Comparison of ENCODE assay signal across 28 cellular contexts in genomic region chr9:21970001-21970799, GRCh38. TPM values are rescaled to one million over a fixed set of nuclear protein-coding genes. Genes with fewer than 3 reads are reported as not detected.
DNase-seq lines count a peak whose midpoint lies in the region; ATAC-seq and TF ChIP-seq lines count a peak whose summit lies in the region.
"Had no signal": no experiment of that assay in that cellular context is flagged by ENCODE, and none has a peak within 500 bp of the region (broad histone marks: within the 10 kb centered on the region; RNA-seq: fewer than 3 reads in every experiment).

No MANE protein-coding gene starts in this region.

- H3K27ac Mint-ChIP-seq in activated CD8-positive, alpha-beta T cell treated with anti-CD3 and anti-CD28 coated beads, Interleukin-2, amount 10 ng/mL, durations not matched to agents 7 days and 5 days: peak overlapping the region; percentile 68
- H3K27ac Mint-ChIP-seq in activated CD8-positive, alpha-beta T cell treated with anti-CD3 and anti-CD28 coated beads for 36 hours: no peak overlapping the region
- peak overlapping the region; percentile 60 to 94 (median 93) for H3K27ac Mint-ChIP-seq in IgD-negative memory B cell
- H3K27ac Mint-ChIP-seq in endodermal cell: no peak overlapping the region

- H3K4me1 ChIP-seq in endodermal cell (ENCODE audit: control insufficient read depth, insufficient read depth, low read length) (no peaks in the 10 kb centered on the region), trophoblast cell (ENCODE audit: control insufficient read depth in 1 of 2, insufficient read depth in 2 of 2, low read length in 2 of 2) (peaks cover 15 to 26% of the 10 kb centered on the region in 2 experiments), thyroid gland (peaks cover 10 to 20% of the 10 kb centered on the region in 2 donors)

- H2AK5ac ChIP-seq in trophoblast cell (ENCODE audit: low read length): no peak overlapping the region

- H3K18ac ChIP-seq in trophoblast cell (ENCODE audit: low read length): no peak overlapping the region

- H3K79me1 ChIP-seq in trophoblast cell (ENCODE audit: low read length): peaks cover 5% of the 10 kb centered on the region

- H4K8ac ChIP-seq in trophoblast cell (ENCODE audit: low read depth, low read length): no peak overlapping the region

- H3K23ac ChIP-seq in trophoblast cell (ENCODE audit: low read length): no peak overlapping the region

- no peak overlapping the region for H2BK5ac ChIP-seq in trophoblast cell (ENCODE audit: low read depth, low read length, poor library complexity)

- no peak overlapping the region for H2BK12ac ChIP-seq in trophoblast cell (ENCODE audit: low read length)

- H3K14ac ChIP-seq in trophoblast cell (ENCODE audit: low read length): no peak overlapping the region

- peaks cover 50% of the 10 kb centered on the region for H3K4me1 Mint-ChIP-seq in activated CD8-positive, alpha-beta T cell treated with anti-CD3 and anti-CD28 coated beads, Interleukin-2, amount 10 ng/mL, durations not matched to agents 7 days and 5 days (ENCODE audit: low read depth)
- H3K4me1 Mint-ChIP-seq in activated CD8-positive, alpha-beta T cell treated with anti-CD3 and anti-CD28 coated beads for 36 hours (ENCODE audit: low read depth): peaks cover 17% of the 10 kb centered on the region
- H3K4me1 Mint-ChIP-seq in IgD-negative memory B cell (peaks cover 20 to 32% (median 22%) of the 10 kb centered on the region in 3 donors), endodermal cell (peaks cover 28% of the 10 kb centered on the region)

- H2AFZ ChIP-seq in trophoblast cell (ENCODE audit: insufficient read depth, low read length, poor library complexity): no peak overlapping the region

- H4K12ac ChIP-seq in trophoblast cell (ENCODE audit: low read depth, low read length): no peak overlapping the region

- H4K91ac ChIP-seq in trophoblast cell (ENCODE audit: low read depth, low read length): no peak overlapping the region

- POLR2A ChIA-PET in activated CD8-positive, alpha-beta T cell treated with anti-CD3 and anti-CD28 coated beads, Interleukin-2, amount 10 ng/mL, durations not matched to agents 7 days and 5 days (lab: Charles Lee): interaction anchor here (0.6 kb wide), 1 partner anchor 83 kb away, joined by 3 read pairs; no protein-coding TSS in a partner anchor
- POLR2A ChIA-PET in activated CD8-positive, alpha-beta T cell treated with anti-CD3 and anti-CD28 coated beads for 36 hours (lab: Charles Lee): interaction anchor here (0.6 to 1.0 kb wide), 2 partner anchors 41 to 72 kb away, joined by 3 read pairs; no protein-coding TSS in a partner anchor

- H3K4me2 ChIP-seq in trophoblast cell (ENCODE audit: low read length): peak overlapping the region; percentile 38

- no peak for TF ChIP-seq CTCF in activated CD8-positive, alpha-beta T cell treated with anti-CD3 and anti-CD28 coated beads for 36 hours (IDR thresholded peaks at IDR 0.05)
- no peak for TF ChIP-seq CTCF in endodermal cell (conservative IDR thresholded peaks at IDR 0.05)
- TF ChIP-seq CTCF in thyroid gland (IDR thresholded peaks at IDR 0.05): no peak

- no peak for DNase-seq in activated CD8-positive, alpha-beta T cell treated with anti-CD3 and anti-CD28 coated beads, Interleukin-2, amount 10 ng/mL, durations not matched to agents 7 days and 5 days
- no peak for DNase-seq in activated CD8-positive, alpha-beta T cell treated with anti-CD3 and anti-CD28 coated beads for 36 hours
- no peak for DNase-seq in endodermal cell
- no peak for DNase-seq in trophoblast cell
- DNase-seq in thyroid gland: no peak
- DNase-seq: activated CD4-positive, alpha-beta T cell treated with anti-CD3 and anti-CD28 coated beads, Interleukin-2, amount 50 U/mL, for 4 hours; activated naive CD4-positive, alpha-beta T cell; activated T-cell treated with anti-CD3 and anti-CD28 coated beads, Interleukin-2, amount 50 U/mL, for 1 hour; central memory CD4-positive, alpha-beta T cell; dermis blood vessel endothelial cell; GF-D8; KG1; kidney glomerular epithelial cell; NCI-H2171; NCI-H510A treated with DMSO at 0.1 percent for 48 hours; NK-92 treated with Interleukin-12 subunit alpha and Interleukin-12 subunit beta, amount 100 ng/mL, for 24 hours; nucleus accumbens; small intestine; substantia nigra had no signal

- 12 to 14% methylated on average over 17 to 21 of the region's 23 CpGs for WGBS in endodermal cell (ENCODE audit: insufficient coverage in 1 of 2, insufficient read length in 1 of 2), 2 experiments
- WGBS in trophoblast cell (ENCODE audit: extremely low coverage, insufficient coverage, insufficient read length): no CpG with 5 or more reads among the region's 23 CpGs
- WGBS in thyroid gland, 2 donors: 14 to 17% methylated on average over 20 to 23 of the region's 23 CpGs

- intact Hi-C loops in activated CD8-positive, alpha-beta T cell treated with anti-CD3 and anti-CD28 coated beads for 36 hours (cut with micrococcal nuclease): no loop called here
- intact Hi-C loops in thyroid gland (cut with DNase I): loop anchor here (10.0 kb wide), 1 partner anchor 55 kb away; no protein-coding TSS in a partner anchor

- H3K36me3 ChIP-seq in endodermal cell (ENCODE audit: control insufficient read depth, insufficient read depth, low read length): no peaks in the 10 kb centered on the region
- H3K36me3 ChIP-seq in trophoblast cell (ENCODE audit: control insufficient read depth in 1 of 2, insufficient read depth in 2 of 2, low read length in 2 of 2): no peaks in the 10 kb centered on the region
- no peaks in the 10 kb centered on the region for H3K36me3 ChIP-seq in thyroid gland
- H3K36me3 ChIP-seq: ascending aorta had no signal

- peaks cover 100% of the 10 kb centered on the region for H3K27me3 ChIP-seq in endodermal cell (ENCODE audit: control insufficient read depth, insufficient read depth, low read length, poor library complexity, severe bottlenecking)
- peaks cover 72% of the 10 kb centered on the region for H3K27me3 ChIP-seq in trophoblast cell (ENCODE audit: insufficient read depth, low read length)
- H3K27me3 ChIP-seq in thyroid gland: peaks cover 86% of the 10 kb centered on the region

- no peak overlapping the region for H3K4ac ChIP-seq in trophoblast cell (ENCODE audit: low read depth, low read length)

- H3K9me3 ChIP-seq in endodermal cell (ENCODE audit: control insufficient read depth, low read length) (peaks cover 12% of the 10 kb centered on the region), trophoblast cell (ENCODE audit: insufficient read depth, low read depth, low read length) (peaks cover 15% of the 10 kb centered on the region), thyroid gland (no peaks in the 10 kb centered on the region)
- H3K9me3 ChIP-seq: ascending aorta had no signal

- no peak for TF ChIP-seq POLR2A in thyroid gland (IDR thresholded peaks at IDR 0.05)

- H3K27ac ChIP-seq in endodermal cell (ENCODE audit: low read depth, low read length): no peak overlapping the region
- H3K27ac ChIP-seq in trophoblast cell (ENCODE audit: low read depth, low read length): no peak overlapping the region
- H3K27ac ChIP-seq in thyroid gland: no peak overlapping the region
- H3K27ac ChIP-seq: ascending aorta, VCaP had no signal

- H3K4me3 Mint-ChIP-seq in activated CD8-positive, alpha-beta T cell treated with anti-CD3 and anti-CD28 coated beads, Interleukin-2, amount 10 ng/mL, durations not matched to agents 7 days and 5 days: peak overlapping the region; percentile 12
- no peak overlapping the region for H3K4me3 Mint-ChIP-seq in activated CD8-positive, alpha-beta T cell treated with anti-CD3 and anti-CD28 coated beads for 36 hours
- H3K4me3 Mint-ChIP-seq in IgD-negative memory B cell: peak overlapping the region in 3 of 4 donors; percentile 49 to 82 (median 81)
- H3K4me3 Mint-ChIP-seq in endodermal cell: peak overlapping the region; percentile 28
- H3K4me3 Mint-ChIP-seq: B cell had no signal

- no peak overlapping the region for H2BK120ac ChIP-seq in trophoblast cell (ENCODE audit: insufficient read depth, low read length, poor library complexity)

- H3K9me3 Mint-ChIP-seq in activated CD8-positive, alpha-beta T cell treated with anti-CD3 and anti-CD28 coated beads, Interleukin-2, amount 10 ng/mL, durations not matched to agents 7 days and 5 days (ENCODE audit: insufficient read depth): peaks cover 19% of the 10 kb centered on the region
- H3K9me3 Mint-ChIP-seq in activated CD8-positive, alpha-beta T cell treated with anti-CD3 and anti-CD28 coated beads for 36 hours: peaks cover 13% of the 10 kb centered on the region
- H3K9me3 Mint-ChIP-seq in IgD-negative memory B cell (peaks cover 4 to 37% (median 14%) of the 10 kb centered on the region in 3 donors), endodermal cell (peaks cover 3% of the 10 kb centered on the region)

- H3K9ac ChIP-seq in endodermal cell (ENCODE audit: extremely low read depth, low read length, poor library complexity, severe bottlenecking) (no peak overlapping the region), trophoblast cell (ENCODE audit: low read length) (no peak overlapping the region)

- peaks cover 91% of the 10 kb centered on the region for H3K27me3 Mint-ChIP-seq in activated CD8-positive, alpha-beta T cell treated with anti-CD3 and anti-CD28 coated beads, Interleukin-2, amount 10 ng/mL, durations not matched to agents 7 days and 5 days (ENCODE audit: low read depth)
- peaks cover 88% of the 10 kb centered on the region for H3K27me3 Mint-ChIP-seq in activated CD8-positive, alpha-beta T cell treated with anti-CD3 and anti-CD28 coated beads for 36 hours
- peaks cover 82% of the 10 kb centered on the region for H3K27me3 Mint-ChIP-seq in IgD-negative memory B cell
- peaks cover 99% of the 10 kb centered on the region for H3K27me3 Mint-ChIP-seq in endodermal cell (ENCODE audit: insufficient read depth)

- CTCF ChIA-PET in activated CD8-positive, alpha-beta T cell treated with anti-CD3 and anti-CD28 coated beads, Interleukin-2, amount 10 ng/mL, durations not matched to agents 7 days and 5 days (lab: Charles Lee): interaction anchor here (3.1 kb wide), 1 partner anchor 39 kb away, joined by 20 read pairs; the partner anchor contains the start of gene CDKN2B
- CTCF ChIA-PET in activated CD8-positive, alpha-beta T cell treated with anti-CD3 and anti-CD28 coated beads for 36 hours (lab: Charles Lee): interaction anchor here (0.8 to 4.4 kb wide), 4 partner anchors 38 to 149 kb away, joined by 3 to 37 read pairs (median 14); partner anchors contain the start of gene CDKN2B

- H3K4me3 ChIP-seq in endodermal cell (ENCODE audit: low read length): no peak overlapping the region
- H3K4me3 ChIP-seq in trophoblast cell (ENCODE audit: low read depth, low read length): no peak overlapping the region
- no peak overlapping the region for H3K4me3 ChIP-seq in thyroid gland (replicated peaks in 1 of 3)
- H3K4me3 ChIP-seq: ascending aorta, lung had no signal

- peaks cover 44% of the 10 kb centered on the region for H3K36me3 Mint-ChIP-seq in activated CD8-positive, alpha-beta T cell treated with anti-CD3 and anti-CD28 coated beads, Interleukin-2, amount 10 ng/mL, durations not matched to agents 7 days and 5 days (ENCODE audit: low read depth)
- H3K36me3 Mint-ChIP-seq in activated CD8-positive, alpha-beta T cell treated with anti-CD3 and anti-CD28 coated beads for 36 hours (ENCODE audit: low read depth): peaks cover 15% of the 10 kb centered on the region
- peaks cover 2% of the 10 kb centered on the region for H3K36me3 Mint-ChIP-seq in IgD-negative memory B cell
- H3K36me3 Mint-ChIP-seq in endodermal cell (ENCODE audit: low read depth): no peaks in the 10 kb centered on the region

- ATAC-seq in activated CD8-positive, alpha-beta T cell treated with anti-CD3 and anti-CD28 coated beads, Interleukin-2, amount 10 ng/mL, durations not matched to agents 7 days and 5 days: no peak
- no peak for ATAC-seq in activated CD8-positive, alpha-beta T cell treated with anti-CD3 and anti-CD28 coated beads for 36 hours
- ATAC-seq in GM21360 (IDR thresholded peaks at IDR 0.05; ENCODE audit: unreplicated experiment) (no peak), GM21526 (IDR thresholded peaks at IDR 0.05; ENCODE audit: low FRiP score, unreplicated experiment) (no peak)
- ATAC-seq: Panc1 had no signal

- no peaks in the 10 kb centered on the region for H3K79me2 ChIP-seq in trophoblast cell (ENCODE audit: control insufficient read depth, insufficient read depth, low read length, poor library complexity)

RNA-seq across cellular contexts. Expression of gene CDKN2A, which starts 24.0 kb away (rescaled TPM):
- 10 to 100 TPM; 32.9 to 39.7 TPM for total RNA-seq in activated CD8-positive, alpha-beta T cell treated with anti-CD3 and anti-CD28 coated beads, Interleukin-2, amount 10 ng/mL, durations not matched to agents 7 days and 5 days
- total RNA-seq in activated CD8-positive, alpha-beta T cell treated with anti-CD3 and anti-CD28 coated beads for 36 hours: 1 to 10 TPM; 2.1 to 2.5 TPM
- polyA plus RNA-seq in IgD-negative memory B cell: 13.9 TPM
- 1 to 10 TPM; 1.9 to 6.7 TPM for total RNA-seq in endodermal cell
- polyA plus RNA-seq in endodermal cell (2013, experiment 1 of 2): 2.1 TPM
- polyA plus RNA-seq in endodermal cell (2013, experiment 2 of 2): 3.9 TPM
- 9.6 and 11.0 TPM in 2 replicates for polyA plus RNA-seq in trophoblast cell (2013)
- 1 to 10 TPM in 3 of 4 donors, not detected in 1; 1.9 to 2.3 (median 2.1) TPM for total RNA-seq in thyroid gland
- total RNA-seq: A673 had no signal

RNA-seq across cellular contexts. Expression of gene CDKN2B-AS1, which starts 24.4 kb away (rescaled TPM):
- total RNA-seq in activated CD8-positive, alpha-beta T cell treated with anti-CD3 and anti-CD28 coated beads, Interleukin-2, amount 10 ng/mL, durations not matched to agents 7 days and 5 days: 1 to 10 TPM; 6.4 to 6.9 TPM
- total RNA-seq in activated CD8-positive, alpha-beta T cell treated with anti-CD3 and anti-CD28 coated beads for 36 hours: under 1 TPM; 0.41 to 0.81 TPM
- polyA plus RNA-seq in IgD-negative memory B cell: not detected
- not detected for total RNA-seq in endodermal cell
- 0.61 TPM for polyA plus RNA-seq in endodermal cell (2013, experiment 1 of 2)
- 0.37 TPM for polyA plus RNA-seq in endodermal cell (2013, experiment 2 of 2)
- 0.47 and 0.58 TPM in 2 replicates for polyA plus RNA-seq in trophoblast cell (2013)
- under 1 TPM in 2 of 4 donors, not detected in 2; 0.38 to 0.56 TPM for total RNA-seq in thyroid gland
- total RNA-seq: A673, ascending aorta had no signal

RNA-seq across cellular contexts. Expression of gene CDKN2B, which starts 38.9 kb away (rescaled TPM):
- 1 to 10 TPM; 2.3 to 3.1 TPM for total RNA-seq in activated CD8-positive, alpha-beta T cell treated with anti-CD3 and anti-CD28 coated beads, Interleukin-2, amount 10 ng/mL, durations not matched to agents 7 days and 5 days
- not detected for total RNA-seq in activated CD8-positive, alpha-beta T cell treated with anti-CD3 and anti-CD28 coated beads for 36 hours
- polyA plus RNA-seq in IgD-negative memory B cell: 0.23 TPM
- total RNA-seq in endodermal cell (10 to 100 TPM in 1 of 2 donors, 1 to 10 TPM in 1; 4.5 to 11.4 TPM), thyroid gland (1 to 10 TPM in 2 of 4 donors, under 1 TPM in 2; 0.44 to 2.0 (median 1.2) TPM)
- 2.3 TPM for polyA plus RNA-seq in endodermal cell (2013, experiment 1 of 2)
- polyA plus RNA-seq in endodermal cell (2013, experiment 2 of 2): 4.1 TPM
- polyA plus RNA-seq in trophoblast cell (2013): 43.3 and 45.4 TPM in 2 replicates
- total RNA-seq: A673 had no signal

Comparison
In these comparisons a context has a peak if more than half of its experiments do, and no peak if none do; other contexts are left out.
1. H3K27ac Mint-ChIP-seq: peak in activated CD8-positive, alpha-beta T cell treated with anti-CD3 and anti-CD28 coated beads, Interleukin-2, amount 10 ng/mL, durations not matched to agents 7 days and 5 days (single experiment) and IgD-negative memory B cell (3 of 3); none in activated CD8-positive, alpha-beta T cell treated with anti-CD3 and anti-CD28 coated beads for 36 hours (single experiment) and endodermal cell (single experiment).
2. RNA of gene CDKN2A, which starts 24.0 kb away (total RNA-seq): 32.9 to 39.7 TPM in activated CD8-positive, alpha-beta T cell treated with anti-CD3 and anti-CD28 coated beads, Interleukin-2, amount 10 ng/mL, durations not matched to agents 7 days and 5 days; 1.9 to 6.7 TPM in endodermal cell, 2.1 to 2.5 TPM in activated CD8-positive, alpha-beta T cell treated with anti-CD3 and anti-CD28 coated beads for 36 hours and 1.9 to 2.3 TPM in thyroid gland; every median in the first group is over 4 times any median in the second.
3. RNA of gene CDKN2B-AS1, which starts 24.4 kb away (total RNA-seq): 6.4 to 6.9 TPM in activated CD8-positive, alpha-beta T cell treated with anti-CD3 and anti-CD28 coated beads, Interleukin-2, amount 10 ng/mL, durations not matched to agents 7 days and 5 days; 0.41 to 0.81 TPM in activated CD8-positive, alpha-beta T cell treated with anti-CD3 and anti-CD28 coated beads for 36 hours, 0.38 to 0.56 TPM in thyroid gland and not detected in endodermal cell; every median in the first group is over 4 times any median in the second.